Comparison of ENCODE assay signal across 35 cellular contexts in genomic region chr15:41716864-41717263, GRCh38.
"Had no signal": no experiment of that assay in that cellular context is flagged by ENCODE, and none has a peak within 500 bp of the region (broad histone marks: within the 10 kb centered on the region; RNA-seq: fewer than 3 reads in every experiment).

No MANE protein-coding gene starts in this region.

- H3K4me1 ChIP-seq: body of pancreas, breast epithelium had no signal

- H3K36me3 ChIP-seq: breast epithelium had no signal

- DNase-seq: activated B cell treated with CpG ODN at 0.5 μM for 24 hours; activated CD4-positive, alpha-beta memory T cell treated with anti-CD3 and anti-CD28 coated beads for 36 hours; activated CD4-positive, alpha-beta T cell treated with anti-CD3 and anti-CD28 coated beads for 4 hours; activated CD4-positive, alpha-beta T cell treated with anti-CD3 and anti-CD28 coated beads, Interleukin-2, amount 10 ng/mL, durations not matched to agents 24 days and 14 days; activated CD4-positive, alpha-beta T cell treated with anti-CD3 and anti-CD28 coated beads, Interleukin-2, amount 50 U/mL, for 1 hour; activated CD4-positive, alpha-beta T cell treated with anti-CD3 and anti-CD28 coated beads, Interleukin-2, amount 50 U/mL, for 4 hours; activated CD4-positive, CD25-positive, alpha-beta regulatory T cell treated with anti-CD3 and anti-CD28 coated beads, Interleukin-2, amount 50 U/mL, for 72 hours; activated CD8-positive, alpha-beta memory T cell treated with anti-CD3 and anti-CD28 coated beads, Interleukin-2, amount 50 U/mL, for 4 hours; activated CD8-positive, alpha-beta T cell treated with anti-CD3 and anti-CD28 coated beads for 36 hours; activated effector memory CD4-positive, alpha-beta T cell treated with anti-CD3 and anti-CD28 coated beads, Interleukin-2, amount 50 U/mL, for 16 hours; activated gamma-delta T cell treated with Interleukin-2 at 50 U/mL for 16 hours; activated naive CD4-positive, alpha-beta T cell; activated naive CD4-positive, alpha-beta T cell treated with anti-CD3 and anti-CD28 coated beads for 36 hours; activated naive CD4-positive, alpha-beta T cell treated with anti-CD3 and anti-CD28 coated beads, Interleukin-2, amount 50 U/mL, for 16 hours; activated naive CD8-positive, alpha-beta T cell treated with anti-CD3 and anti-CD28 coated beads for 36 hours; activated T-cell treated with anti-CD3 and anti-CD28 coated beads for 4 hours; activated T-cell treated with anti-CD3 and anti-CD28 coated beads, Interleukin-2, amount 50 U/mL, for 1 hour; activated T-cell treated with anti-CD3 and anti-CD28 coated beads, Interleukin-2, amount 50 U/mL, for 4 hours; activated T-cell treated with anti-CD3 and anti-CD28 coated beads, Interleukin-2, amount 50 U/mL, for 72 hours; adrenal gland; amniotic stem cell; aorta; body of pancreas; brain microvascular endothelial cell; caudate nucleus; cerebellar nuclear complex; T-helper 1 cell; T-helper 2 cell; T-helper 9 cell had no signal

- FAIRE-seq: astrocyte, TTC549 had no signal

- H3K9me3 ChIP-seq: adrenal gland, body of pancreas, breast epithelium had no signal

- H3K27ac ChIP-seq: adrenal gland, body of pancreas, brain microvascular endothelial cell, breast epithelium, VCaP had no signal

- H3K4me3 ChIP-seq: adrenal gland, body of pancreas, breast epithelium had no signal

- H3K27me3 ChIP-seq: adrenal gland, body of pancreas, brain microvascular endothelial cell, breast epithelium had no signal

- ATAC-seq: activated CD8-positive, alpha-beta T cell treated with anti-CD3 and anti-CD28 coated beads for 36 hours; activated naive CD4-positive, alpha-beta T cell treated with anti-CD3 and anti-CD28 coated beads, Interleukin-2, amount 50 U/mL, for 72 hours; activated T-cell treated with anti-CD3 and anti-CD28 coated beads, Interleukin-2, amount 50 U/mL, for 4 hours; activated T-cell treated with anti-CD3 and anti-CD28 coated beads, Interleukin-2, amount 50 U/mL, for 72 hours; activated T-helper 17 cell treated with anti-CD3 and anti-CD28 coated beads, Interleukin-2, amount 50 U/mL, for 72 hours; body of pancreas had no signal
